6 cellular contexts compared by ENCODE assay signal in the genomic region with DNA sequence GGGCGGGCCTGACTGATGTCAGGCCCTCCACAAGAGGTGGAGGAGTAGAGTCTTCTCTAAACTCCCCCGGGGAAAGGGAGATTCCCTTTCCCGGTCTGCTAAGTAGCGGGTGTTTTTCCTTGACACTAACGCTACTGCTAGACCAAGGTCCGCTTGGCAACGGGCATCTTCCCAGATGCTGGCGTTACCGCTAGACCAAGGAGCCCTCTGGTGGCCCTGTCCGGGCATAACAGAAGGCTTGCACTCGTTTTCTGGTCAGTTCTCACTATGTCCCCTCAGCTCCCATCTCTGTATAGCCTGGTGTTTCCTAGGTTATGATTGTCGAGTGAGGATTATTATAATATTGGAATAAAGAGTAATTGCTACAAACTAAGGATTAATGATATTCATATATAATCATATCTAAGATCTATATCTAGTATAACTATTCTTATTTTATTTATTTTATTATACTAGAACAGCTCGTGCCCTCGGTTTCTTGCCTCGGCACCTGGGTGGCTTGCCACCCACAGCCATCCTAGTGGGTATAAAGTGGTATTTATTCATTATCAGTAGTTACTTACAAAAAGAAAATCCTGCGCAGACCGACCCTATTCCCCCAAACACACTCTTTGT. TPM values are rescaled to one million over a fixed set of nuclear protein-coding genes. Genes with fewer than 3 reads are reported as not detected.
DNase-seq lines count a peak whose midpoint lies in the region; ATAC-seq and TF ChIP-seq lines count a peak whose summit lies in the region.
"Not testable (repeated sequence)": the region's sequence is repeated elsewhere in the genome, so short reads cannot be mapped to it uniquely, and the experiment has no call there.

No MANE protein-coding gene starts in this region.

- peaks cover 10% of the 10 kb centered on the region for H3K4me1 ChIP-seq in KMS-11 (ENCODE audit: low read depth, poor library complexity, severe bottlenecking)

- H2AFZ ChIP-seq in KMS-11 (ENCODE audit: low read depth), result not testable (repeated sequence)

- intact Hi-C loops in CD14-positive monocyte (cut with micrococcal nuclease); left cardiac atrium (cut with DNase I): not testable (repeated sequence)

- H3K4me1 Mint-ChIP-seq in CD14-positive monocyte; progenitor cell of endocrine pancreas (ENCODE audit: low read depth): not testable (repeated sequence)

- not testable (repeated sequence) for H4K20me1 ChIP-seq in KMS-11 (ENCODE audit: insufficient read depth)

- H3K79me2 ChIP-seq in KMS-11 (ENCODE audit: insufficient read depth, low read depth), result peaks cover 20% of the 10 kb centered on the region

- not testable (repeated sequence) for DNase-seq in CD14-positive monocyte (ENCODE audit: low spot score); progenitor cell of endocrine pancreas (ENCODE audit: low spot score, unreplicated experiment)
- DNase-seq in RPMI7951 (ENCODE audit: low read depth) (peak; percentile 69), astrocyte of the cerebellum (ENCODE audit: low read depth) (peak; percentile 28), left cardiac atrium (peak; percentile 74)

- TF ChIP-seq CTCF in CD14-positive monocyte (IDR thresholded peaks at IDR 0.05) (peak; percentile 75), KMS-11 (conservative IDR thresholded peaks at IDR 0.05; ENCODE audit: low read depth, low read length) (peak; percentile 40; the same call in 1 of the 2 replicates), astrocyte of the cerebellum (IDR thresholded peaks at IDR 0.05; ENCODE audit: low read depth, low read length, missing control alignments) (peak; percentile 64), progenitor cell of endocrine pancreas (IDR thresholded peaks at IDR 0.05; ENCODE audit: unreplicated experiment) (peak; percentile 62)

- not testable (repeated sequence) for H3K9me3 Mint-ChIP-seq in CD14-positive monocyte; progenitor cell of endocrine pancreas (ENCODE audit: low read depth)

- in situ Hi-C loops in astrocyte of the cerebellum (cut with HindIII; ENCODE audit: low sequenced_read_pairs), result not testable (repeated sequence)

- not testable (repeated sequence) for H3K27me3 Mint-ChIP-seq in CD14-positive monocyte (ENCODE audit: low read depth in 3 of 3); progenitor cell of endocrine pancreas

- not testable (repeated sequence) for H3K27me3 ChIP-seq in KMS-11 (ENCODE audit: insufficient read depth, low read depth)

- H3K4me2 ChIP-seq in KMS-11, result not testable (repeated sequence)

- not testable (repeated sequence) for H3K4me3 Mint-ChIP-seq in CD14-positive monocyte; progenitor cell of endocrine pancreas (ENCODE audit: low read depth)

- H3K27ac ChIP-seq in KMS-11, result not testable (repeated sequence)

- peaks cover 11% of the 10 kb centered on the region for H3K36me3 ChIP-seq in KMS-11 (ENCODE audit: insufficient read depth)

- not testable (repeated sequence) for H3K9ac ChIP-seq in KMS-11

- not testable (repeated sequence) for H3K4me3 ChIP-seq in KMS-11 (IDR thresholded peaks at IDR 0.05; ENCODE audit: insufficient read depth, low read depth, low read length); astrocyte of the cerebellum (ENCODE audit: low read depth, low read length)

- not testable (repeated sequence) for H3K27ac Mint-ChIP-seq in CD14-positive monocyte, progenitor cell of endocrine pancreas

- H3K36me3 Mint-ChIP-seq in CD14-positive monocyte (peaks cover 81 to 95% of the 10 kb centered on the region in 2 donors), progenitor cell of endocrine pancreas (ENCODE audit: insufficient read depth) (peaks cover 32% of the 10 kb centered on the region)

- not testable (repeated sequence) for ATAC-seq in left cardiac atrium

RNA-seq across cellular contexts. Expression of gene BUD31, which starts 6.9 kb away (rescaled TPM):
- polyA plus RNA-seq in CD14-positive monocyte, result 100 to 1,000 TPM; 241 to 256 TPM
- 210 and 240 TPM in 2 replicates for total RNA-seq in RPMI7951 (2014; rRNA removed; shearing (Covaris generic))
- total RNA-seq in left cardiac atrium, result 10 to 100 TPM; 44.9 to 51.7 TPM
- total RNA-seq in progenitor cell of endocrine pancreas, result 97.2 and 102 TPM in 2 replicates

RNA-seq across cellular contexts. Expression of gene PDAP1, which starts 7.2 kb away (rescaled TPM):
- polyA plus RNA-seq in CD14-positive monocyte, result 10 to 100 TPM in 1 of 2 donors, 1 to 10 TPM in 1; 9.8 to 16.2 TPM
- 82.1 and 129 TPM in 2 replicates for total RNA-seq in RPMI7951 (2014; rRNA removed; shearing (Covaris generic))
- total RNA-seq in left cardiac atrium (10 to 100 TPM; 76.0 to 96.8 TPM), progenitor cell of endocrine pancreas (128 TPM in 2 replicates)

RNA-seq across cellular contexts. Expression of gene PTCD1, which starts 23.0 kb away (rescaled TPM):
- polyA plus RNA-seq in CD14-positive monocyte, result 1 to 10 TPM in 1 of 2 donors, under 1 TPM in 1; 0.74 to 1.6 TPM
- 4.4 and 4.9 TPM in 2 replicates for total RNA-seq in RPMI7951 (2014; rRNA removed; shearing (Covaris generic))
- 1 to 10 TPM; 2.6 to 2.8 TPM for total RNA-seq in left cardiac atrium
- 12.0 and 16.8 TPM in 2 replicates for total RNA-seq in progenitor cell of endocrine pancreas

RNA-seq across cellular contexts. Expression of gene CPSF4, which starts 23.1 kb away (rescaled TPM):
- 10 to 100 TPM; 11.6 to 12.3 TPM for polyA plus RNA-seq in CD14-positive monocyte
- total RNA-seq in RPMI7951 (2014; rRNA removed; shearing (Covaris generic)), result 21.7 and 22.6 TPM in 2 replicates
- total RNA-seq in left cardiac atrium (10 to 100 TPM; 18.2 to 18.8 TPM), progenitor cell of endocrine pancreas (77.4 and 86.9 TPM in 2 replicates)

RNA-seq across cellular contexts. Expression of gene ARPC1B, which starts 41.1 kb away (rescaled TPM):
- 1,000 to 10,000 TPM; 1,282 to 1,362 TPM for polyA plus RNA-seq in CD14-positive monocyte
- total RNA-seq in RPMI7951 (2014; rRNA removed; shearing (Covaris generic)), result 248 and 283 TPM in 2 replicates
- 10 to 100 TPM; 71.7 to 88.0 TPM for total RNA-seq in left cardiac atrium
- 27.5 and 28.2 TPM in 2 replicates for total RNA-seq in progenitor cell of endocrine pancreas
